In the genomic region with DNA sequence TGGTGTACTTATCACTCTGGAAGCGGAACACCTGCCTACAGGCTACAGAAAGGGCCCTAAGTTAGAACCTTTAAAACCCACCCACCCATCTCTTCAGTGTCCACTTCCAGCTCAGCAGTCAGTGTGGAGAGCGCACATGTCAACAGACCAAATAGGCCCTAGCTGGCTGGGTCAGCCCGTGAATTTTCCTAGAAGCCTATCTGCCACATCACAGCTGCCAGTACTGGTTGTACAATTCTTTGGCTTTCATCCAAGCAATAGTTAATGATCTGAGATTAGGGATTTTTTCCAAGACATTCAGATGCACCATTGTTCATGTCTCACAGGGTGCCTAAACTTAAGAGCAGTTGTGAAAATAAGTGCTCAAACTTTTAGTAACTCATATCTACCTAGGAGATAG, we compare ENCODE assay signal across 15 cellular contexts.
"Had no signal": no experiment of that assay in that cellular context is flagged by ENCODE, and none has a peak within 500 bp of the region (broad histone marks: within the 10 kb centered on the region; RNA-seq: fewer than 3 reads in every experiment).

No MANE protein-coding gene starts in this region.

- ATAC-seq: esophagus mucosa; gastrocnemius medialis; naive thymus-derived CD8-positive, alpha-beta T cell; pancreas; sciatic nerve; stimulated activated naive B cell treated with anti-CD40 and anti-IgM and Interleukin-4, amounts not matched to agents 10 μg/mL and 1 μg/mL and 100 μg/mL, for 72 hours; upper lobe of right lung had no signal

- DNase-seq: activated CD4-positive, alpha-beta T cell treated with anti-CD3 and anti-CD28 coated beads, Interleukin-2, amount 50 U/mL, for 48 hours; activated gamma-delta T cell; gastrocnemius medialis; immature natural killer cell; mesendoderm; naive thymus-derived CD8-positive, alpha-beta T cell; pancreas; stimulated activated CD4-positive, alpha-beta T cell treated with anti-CD3 and anti-CD28 coated beads, Interleukin-4, amount 100 ng/mL, for 24 hours; stimulated activated naive B cell treated with anti-CD40 and anti-IgM and Interleukin-4, amounts not matched to agents 10 μg/mL and 1 μg/mL and 100 μg/mL, for 72 hours; upper lobe of right lung had no signal

- H3K36me3 ChIP-seq: breast epithelium, gastrocnemius medialis, pancreas, thoracic aorta, upper lobe of right lung had no signal

- H3K4me1 ChIP-seq: breast epithelium, gastrocnemius medialis, pancreas, upper lobe of right lung had no signal

- H3K27me3 ChIP-seq: breast epithelium, gastrocnemius medialis, pancreas, upper lobe of right lung had no signal

- H3K27ac ChIP-seq: breast epithelium, coronary artery, gastrocnemius medialis, pancreas, thoracic aorta, upper lobe of right lung had no signal

- H3K4me3 ChIP-seq: breast epithelium, coronary artery, gastrocnemius medialis, pancreas, thoracic aorta, upper lobe of right lung had no signal

- H3K9me3 ChIP-seq: breast epithelium, gastrocnemius medialis, pancreas, thoracic aorta, upper lobe of right lung had no signal
